15 cellular contexts compared by ENCODE assay signal in genomic region chr6:14863896-14864850, GRCh38.
A peak's percentile ranks its signal among the peaks of the same experiment; 100 is the strongest.
DNase-seq lines count a peak whose midpoint lies in the region; ATAC-seq and TF ChIP-seq lines count a peak whose summit lies in the region.
"Had no signal": no experiment of that assay in that cellular context is flagged by ENCODE, and none has a peak within 500 bp of the region (broad histone marks: within the 10 kb centered on the region; RNA-seq: fewer than 3 reads in every experiment).

No MANE protein-coding gene starts in this region.

- peak overlapping the region; percentile 15 for H3K27ac Mint-ChIP-seq in activated T-cell treated with anti-CD3 and anti-CD28 coated beads, Interleukin-2, amount 50 U/mL, for 24 hours
- H3K27ac Mint-ChIP-seq in endodermal cell, result peak overlapping the region; percentile 73
- peak overlapping the region in 2 of 7 donors; percentile 19 to 43 for H3K27ac Mint-ChIP-seq in CD4-positive, alpha-beta memory T cell
- H3K27ac Mint-ChIP-seq: activated CD8-positive, alpha-beta T cell treated with anti-CD3 and anti-CD28 coated beads for 36 hours; memory B cell had no signal

- H3K36me3 Mint-ChIP-seq in activated T-cell treated with anti-CD3 and anti-CD28 coated beads, Interleukin-2, amount 50 U/mL, for 24 hours (ENCODE audit: low read depth), result no peaks in the 10 kb centered on the region
- H3K36me3 Mint-ChIP-seq in endodermal cell (ENCODE audit: low read depth), result no peaks in the 10 kb centered on the region
- H3K36me3 Mint-ChIP-seq in CD4-positive, alpha-beta memory T cell, result no peaks in the 10 kb centered on the region
- H3K36me3 Mint-ChIP-seq: memory B cell had no signal

- no peaks in the 10 kb centered on the region for H3K27me3 ChIP-seq in endodermal cell (ENCODE audit: control insufficient read depth, insufficient read depth, low read length, poor library complexity, severe bottlenecking)
- H3K27me3 ChIP-seq in CD4-positive, alpha-beta memory T cell (ENCODE audit: insufficient read depth, low read length), result no peaks in the 10 kb centered on the region
- H3K27me3 ChIP-seq: heart left ventricle had no signal

- CTCF ChIA-PET in CD4-positive, alpha-beta memory T cell (lab: Charles Lee; ENCODE audit: partially characterized antibody), result no interaction called here

- no peaks in the 10 kb centered on the region for H3K36me3 ChIP-seq in endodermal cell (ENCODE audit: control insufficient read depth, insufficient read depth, low read length)
- H3K36me3 ChIP-seq in CD4-positive, alpha-beta memory T cell (ENCODE audit: insufficient read depth, low read length), result no peaks in the 10 kb centered on the region
- H3K36me3 ChIP-seq: heart left ventricle, thoracic aorta had no signal

- H3K4me3 ChIP-seq in endodermal cell (ENCODE audit: low read length), result no peak overlapping the region
- H3K4me3 ChIP-seq in CD4-positive, alpha-beta memory T cell (ENCODE audit: low read length in 2 of 2), result no peak overlapping the region
- H3K4me3 ChIP-seq: heart left ventricle, thoracic aorta had no signal

- WGBS in endodermal cell (ENCODE audit: insufficient coverage in 1 of 2, insufficient read length in 1 of 2), 2 experiments, result 69 to 77% methylated on average over 12 to 14 of the region's 14 CpGs

- H3K9me3 ChIP-seq in endodermal cell (ENCODE audit: control insufficient read depth, low read length), result no peaks in the 10 kb centered on the region
- no peaks in the 10 kb centered on the region for H3K9me3 ChIP-seq in CD4-positive, alpha-beta memory T cell (ENCODE audit: control insufficient read depth in 1 of 2, low read length in 2 of 2)
- H3K9me3 ChIP-seq: heart left ventricle, thoracic aorta had no signal

- intact Hi-C loops in CD4-positive, alpha-beta memory T cell (cut with micrococcal nuclease), result no loop called here

- H3K4me3 Mint-ChIP-seq in activated T-cell treated with anti-CD3 and anti-CD28 coated beads, Interleukin-2, amount 50 U/mL, for 24 hours, result no peak overlapping the region
- no peak overlapping the region for H3K4me3 Mint-ChIP-seq in endodermal cell
- no peak overlapping the region for H3K4me3 Mint-ChIP-seq in CD4-positive, alpha-beta memory T cell
- H3K4me3 Mint-ChIP-seq: activated CD8-positive, alpha-beta T cell treated with anti-CD3 and anti-CD28 coated beads for 36 hours; memory B cell had no signal

- H3K4me1 ChIP-seq in endodermal cell (ENCODE audit: control insufficient read depth, insufficient read depth, low read length), result no peaks in the 10 kb centered on the region
- H3K4me1 ChIP-seq in CD4-positive, alpha-beta memory T cell (ENCODE audit: insufficient read depth, low read length), result peaks cover 10% of the 10 kb centered on the region

- peak; percentile 63 for TF ChIP-seq CTCF in endodermal cell (conservative IDR thresholded peaks at IDR 0.05)

- POLR2A ChIA-PET in CD4-positive, alpha-beta memory T cell (lab: Charles Lee; ENCODE audit: partially characterized antibody), result no interaction called here

- no peak overlapping the region for H3K9ac ChIP-seq in endodermal cell (ENCODE audit: extremely low read depth, low read length, poor library complexity, severe bottlenecking)

- no peak overlapping the region for H3K27ac ChIP-seq in endodermal cell (ENCODE audit: low read depth, low read length)
- H3K27ac ChIP-seq in CD4-positive, alpha-beta memory T cell (ENCODE audit: low read depth, low read length), result no peak overlapping the region
- H3K27ac ChIP-seq: thoracic aorta had no signal

- H3K9me3 Mint-ChIP-seq in activated T-cell treated with anti-CD3 and anti-CD28 coated beads, Interleukin-2, amount 50 U/mL, for 24 hours, result no peaks in the 10 kb centered on the region
- H3K9me3 Mint-ChIP-seq in endodermal cell, result no peaks in the 10 kb centered on the region
- H3K9me3 Mint-ChIP-seq in CD4-positive, alpha-beta memory T cell, result no peaks in the 10 kb centered on the region
- H3K9me3 Mint-ChIP-seq: activated CD8-positive, alpha-beta T cell treated with anti-CD3 and anti-CD28 coated beads for 36 hours; memory B cell had no signal

- peaks cover 47% of the 10 kb centered on the region for H3K4me1 Mint-ChIP-seq in activated T-cell treated with anti-CD3 and anti-CD28 coated beads, Interleukin-2, amount 50 U/mL, for 24 hours (ENCODE audit: low read depth)
- H3K4me1 Mint-ChIP-seq in endodermal cell, result peaks cover 27% of the 10 kb centered on the region
- H3K4me1 Mint-ChIP-seq in CD4-positive, alpha-beta memory T cell, result peaks cover 0 to 7% (median 6%) of the 10 kb centered on the region in 4 donors

- ATAC-seq in GM18909 (IDR thresholded peaks at IDR 0.05; ENCODE audit: poor library complexity, unreplicated experiment), result no peak
- no peak for ATAC-seq in GM18907 (IDR thresholded peaks at IDR 0.05; ENCODE audit: unreplicated experiment)
- ATAC-seq: activated CD8-positive, alpha-beta T cell treated with anti-CD3 and anti-CD28 coated beads for 36 hours had no signal

- H3K27me3 Mint-ChIP-seq in activated T-cell treated with anti-CD3 and anti-CD28 coated beads, Interleukin-2, amount 50 U/mL, for 24 hours, result no peaks in the 10 kb centered on the region
- no peaks in the 10 kb centered on the region for H3K27me3 Mint-ChIP-seq in endodermal cell (ENCODE audit: insufficient read depth)
- no peaks in the 10 kb centered on the region for H3K27me3 Mint-ChIP-seq in CD4-positive, alpha-beta memory T cell
- H3K27me3 Mint-ChIP-seq: activated CD8-positive, alpha-beta T cell treated with anti-CD3 and anti-CD28 coated beads for 36 hours; memory B cell had no signal

- DNase-seq in activated T-cell treated with anti-CD3 and anti-CD28 coated beads, Interleukin-2, amount 50 U/mL, for 24 hours, result no peak
- DNase-seq in activated T-cell treated with anti-CD3 and anti-CD28 coated beads, Interleukin-2, amount 50 U/mL, for 48 hours, result no peak
- peak; percentile 59 to 78 for DNase-seq in NCI-H524 (lab: John Stamatoyannopoulos, UW)
- DNase-seq in endodermal cell, result no peak
- peak; percentile 25 for DNase-seq in putamen (ENCODE audit: low spot score)
- no peak for DNase-seq in CD4-positive, alpha-beta memory T cell
- DNase-seq: activated CD8-positive, alpha-beta T cell treated with anti-CD3 and anti-CD28 coated beads for 36 hours; amniotic stem cell; effector memory CD4-positive, alpha-beta T cell; HCEC 1CT; heart left ventricle had no signal

Comparison
In these comparisons a context has a peak if more than half of its experiments do, and no peak if none do; other contexts are left out.
1. DNase-seq: peak in NCI-H524 (2 of 2) and putamen (single experiment); none in activated T-cell treated with anti-CD3 and anti-CD28 coated beads, Interleukin-2, amount 50 U/mL, for 24 hours (single experiment), activated T-cell treated with anti-CD3 and anti-CD28 coated beads, Interleukin-2, amount 50 U/mL, for 48 hours (0 of 2), endodermal cell (single experiment) and CD4-positive, alpha-beta memory T cell (0 of 5).